Comparison of ENCODE assay signal across 1 cellular context in the genomic region with DNA sequence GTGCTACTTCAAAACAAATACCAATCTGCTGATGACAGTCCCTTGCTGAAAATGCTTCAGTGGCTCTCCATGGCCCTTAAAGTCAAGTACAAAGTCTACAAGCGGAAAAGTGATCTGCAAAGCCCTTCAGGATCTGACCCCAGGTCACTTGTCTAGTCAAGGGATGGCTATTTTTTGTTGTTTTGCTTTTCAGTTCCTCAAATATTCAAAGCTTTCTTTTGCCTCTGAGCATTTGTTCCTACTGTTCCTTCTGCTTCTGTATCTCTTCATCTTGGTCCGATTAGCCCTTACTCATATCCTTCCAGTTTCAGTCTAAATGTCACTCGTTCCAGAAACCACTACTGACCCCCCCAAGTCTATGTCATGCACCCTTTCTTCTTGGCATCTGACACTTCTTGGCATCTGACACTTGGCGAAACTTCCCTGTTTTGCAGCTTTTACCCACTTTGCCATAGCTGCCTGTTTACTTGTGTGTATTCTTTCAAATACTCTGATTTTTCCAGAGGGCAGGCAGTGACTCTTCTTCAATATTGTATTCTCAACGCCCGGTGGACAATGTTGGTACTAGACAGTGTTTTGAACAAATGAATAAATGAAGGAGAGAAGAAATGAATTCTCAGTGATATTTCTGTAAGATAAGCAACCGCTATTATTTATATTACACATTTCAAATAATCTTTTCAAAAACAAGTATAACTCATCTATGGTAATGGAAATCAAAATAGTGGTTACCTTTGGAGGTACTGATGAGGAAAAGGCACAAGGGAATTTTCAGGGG.
A peak's percentile ranks its signal among the peaks of the same experiment; 100 is the strongest.
TF ChIP-seq lines count a peak whose summit lies in the region.

No MANE protein-coding gene starts in this region.

TF ChIP-seq in GM12878, 131 proteins besides CTCF, POLR2A, EP300 and RAD21 (continued from another document and continues in another):
- TF ChIP-seq, protein P1, sequence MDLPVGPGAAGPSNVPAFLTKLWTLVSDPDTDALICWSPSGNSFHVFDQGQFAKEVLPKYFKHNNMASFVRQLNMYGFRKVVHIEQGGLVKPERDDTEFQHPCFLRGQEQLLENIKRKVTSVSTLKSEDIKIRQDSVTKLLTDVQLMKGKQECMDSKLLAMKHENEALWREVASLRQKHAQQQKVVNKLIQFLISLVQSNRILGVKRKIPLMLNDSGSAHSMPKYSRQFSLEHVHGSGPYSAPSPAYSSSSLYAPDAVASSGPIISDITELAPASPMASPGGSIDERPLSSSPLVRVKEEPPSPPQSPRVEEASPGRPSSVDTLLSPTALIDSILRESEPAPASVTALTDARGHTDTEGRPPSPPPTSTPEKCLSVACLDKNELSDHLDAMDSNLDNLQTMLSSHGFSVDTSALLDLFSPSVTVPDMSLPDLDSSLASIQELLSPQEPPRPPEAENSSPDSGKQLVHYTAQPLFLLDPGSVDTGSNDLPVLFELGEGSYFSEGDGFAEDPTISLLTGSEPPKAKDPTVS (IDR thresholded peaks at IDR 0.05; ENCODE audit: low read depth, low read length) = no peak
- TF ChIP-seq, protein P2, sequence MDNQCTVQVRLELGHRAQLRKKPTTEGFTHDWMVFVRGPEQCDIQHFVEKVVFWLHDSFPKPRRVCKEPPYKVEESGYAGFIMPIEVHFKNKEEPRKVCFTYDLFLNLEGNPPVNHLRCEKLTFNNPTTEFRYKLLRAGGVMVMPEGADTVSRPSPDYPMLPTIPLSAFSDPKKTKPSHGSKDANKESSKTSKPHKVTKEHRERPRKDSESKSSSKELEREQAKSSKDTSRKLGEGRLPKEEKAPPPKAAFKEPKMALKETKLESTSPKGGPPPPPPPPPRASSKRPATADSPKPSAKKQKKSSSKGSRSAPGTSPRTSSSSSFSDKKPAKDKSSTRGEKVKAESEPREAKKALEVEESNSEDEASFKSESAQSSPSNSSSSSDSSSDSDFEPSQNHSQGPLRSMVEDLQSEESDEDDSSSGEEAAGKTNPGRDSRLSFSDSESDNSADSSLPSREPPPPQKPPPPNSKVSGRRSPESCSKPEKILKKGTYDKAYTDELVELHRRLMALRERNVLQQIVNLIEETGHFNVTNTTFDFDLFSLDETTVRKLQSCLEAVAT (IDR thresholded peaks at IDR 0.05) = peak; percentile 61; the same call in 1 of the 2 replicates
- TF ChIP-seq RAD51 (IDR thresholded peaks at IDR 0.05) (no peak), ESRRA (IDR thresholded peaks at IDR 0.05; ENCODE audit: low read length) (no peak), CEBPB (IDR thresholded peaks at IDR 0.05; ENCODE audit: borderline replicate concordance in 1 of 2, low read depth in 2 of 2, low read length in 2 of 2) (no peak), BCL11A (IDR thresholded peaks at IDR 0.05; ENCODE audit: low read depth, low read length) (no peak), EED (IDR thresholded peaks at IDR 0.05; ENCODE audit: low read depth) (0 out of 2 replicates have a peak, but pooled peaks have one; percentile 14), TCF7 (IDR thresholded peaks at IDR 0.05; ENCODE audit: borderline replicate concordance) (no peak), TARDBP (IDR thresholded peaks at IDR 0.05; ENCODE audit: borderline replicate concordance) (no peak), IKZF1 (conservative IDR thresholded peaks at IDR 0.05) (peak; percentile 82), LARP7 (IDR thresholded peaks at IDR 0.05) (no peak), MEF2A (IDR thresholded peaks at IDR 0.05; ENCODE audit: insufficient read depth, low read depth, low read length) (no peak), HCFC1 (IDR thresholded peaks at IDR 0.05; ENCODE audit: low read length) (no peak), WRNIP1 (IDR thresholded peaks at IDR 0.05; ENCODE audit: borderline replicate concordance, low read depth, low read length) (no peak), TCF3 (IDR thresholded peaks at IDR 0.05; ENCODE audit: borderline replicate concordance, insufficient read depth, low read depth, low read length) (no peak), NFXL1 (IDR thresholded peaks at IDR 0.05; ENCODE audit: borderline replicate concordance) (no peak), ZNF24 (IDR thresholded peaks at IDR 0.05) (peak; percentile 84), HDAC2 (IDR thresholded peaks at IDR 0.05) (no peak), CREM (IDR thresholded peaks at IDR 0.05; ENCODE audit: low read depth) (0 out of 2 replicates have a peak, but pooled peaks have one; percentile 16), SIX5 (IDR thresholded peaks at IDR 0.05; ENCODE audit: low read depth, low read length, severe bottlenecking) (no peak), POU2F2 (IDR thresholded peaks at IDR 0.05; ENCODE audit: borderline replicate concordance, low read depth, low read length) (no peak), CBX5 (IDR thresholded peaks at IDR 0.05; ENCODE audit: low read depth) (no peak), KDM1A (IDR thresholded peaks at IDR 0.05; ENCODE audit: borderline replicate concordance) (no peak), GATAD2B (conservative IDR thresholded peaks at IDR 0.05; ENCODE audit: low read depth) (no peak), ZNF217 (IDR thresholded peaks at IDR 0.05) (no peak; the same call in 1 of the 2 replicates), SUPT20H (IDR thresholded peaks at IDR 0.05; ENCODE audit: borderline replicate concordance, control insufficient read depth, low read depth, low read length) (no peak), SREBF1 (IDR thresholded peaks at IDR 0.05; ENCODE audit: low read length) (no peak), HDAC6 (IDR thresholded peaks at IDR 0.05; ENCODE audit: unreplicated experiment) (no peak), CREB1 (IDR thresholded peaks at IDR 0.05; ENCODE audit: low read depth) (no peak)
- TF ChIP-seq, protein P3, sequence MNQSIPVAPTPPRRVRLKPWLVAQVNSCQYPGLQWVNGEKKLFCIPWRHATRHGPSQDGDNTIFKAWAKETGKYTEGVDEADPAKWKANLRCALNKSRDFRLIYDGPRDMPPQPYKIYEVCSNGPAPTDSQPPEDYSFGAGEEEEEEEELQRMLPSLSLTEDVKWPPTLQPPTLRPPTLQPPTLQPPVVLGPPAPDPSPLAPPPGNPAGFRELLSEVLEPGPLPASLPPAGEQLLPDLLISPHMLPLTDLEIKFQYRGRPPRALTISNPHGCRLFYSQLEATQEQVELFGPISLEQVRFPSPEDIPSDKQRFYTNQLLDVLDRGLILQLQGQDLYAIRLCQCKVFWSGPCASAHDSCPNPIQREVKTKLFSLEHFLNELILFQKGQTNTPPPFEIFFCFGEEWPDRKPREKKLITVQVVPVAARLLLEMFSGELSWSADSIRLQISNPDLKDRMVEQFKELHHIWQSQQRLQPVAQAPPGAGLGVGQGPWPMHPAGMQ (IDR thresholded peaks at IDR 0.05; ENCODE audit: borderline replicate concordance) = no peak
- TF ChIP-seq, protein P4, sequence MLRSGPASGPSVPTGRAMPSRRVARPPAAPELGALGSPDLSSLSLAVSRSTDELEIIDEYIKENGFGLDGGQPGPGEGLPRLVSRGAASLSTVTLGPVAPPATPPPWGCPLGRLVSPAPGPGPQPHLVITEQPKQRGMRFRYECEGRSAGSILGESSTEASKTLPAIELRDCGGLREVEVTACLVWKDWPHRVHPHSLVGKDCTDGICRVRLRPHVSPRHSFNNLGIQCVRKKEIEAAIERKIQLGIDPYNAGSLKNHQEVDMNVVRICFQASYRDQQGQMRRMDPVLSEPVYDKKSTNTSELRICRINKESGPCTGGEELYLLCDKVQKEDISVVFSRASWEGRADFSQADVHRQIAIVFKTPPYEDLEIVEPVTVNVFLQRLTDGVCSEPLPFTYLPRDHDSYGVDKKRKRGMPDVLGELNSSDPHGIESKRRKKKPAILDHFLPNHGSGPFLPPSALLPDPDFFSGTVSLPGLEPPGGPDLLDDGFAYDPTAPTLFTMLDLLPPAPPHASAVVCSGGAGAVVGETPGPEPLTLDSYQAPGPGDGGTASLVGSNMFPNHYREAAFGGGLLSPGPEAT (IDR thresholded peaks at IDR 0.05; ENCODE audit: low read depth) = peak; percentile 63
- TF ChIP-seq, protein P5, sequence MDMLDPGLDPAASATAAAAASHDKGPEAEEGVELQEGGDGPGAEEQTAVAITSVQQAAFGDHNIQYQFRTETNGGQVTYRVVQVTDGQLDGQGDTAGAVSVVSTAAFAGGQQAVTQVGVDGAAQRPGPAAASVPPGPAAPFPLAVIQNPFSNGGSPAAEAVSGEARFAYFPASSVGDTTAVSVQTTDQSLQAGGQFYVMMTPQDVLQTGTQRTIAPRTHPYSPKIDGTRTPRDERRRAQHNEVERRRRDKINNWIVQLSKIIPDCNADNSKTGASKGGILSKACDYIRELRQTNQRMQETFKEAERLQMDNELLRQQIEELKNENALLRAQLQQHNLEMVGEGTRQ (IDR thresholded peaks at IDR 0.05; ENCODE audit: borderline replicate concordance, low read depth, low read length) = no peak
- TF ChIP-seq, protein P6, sequence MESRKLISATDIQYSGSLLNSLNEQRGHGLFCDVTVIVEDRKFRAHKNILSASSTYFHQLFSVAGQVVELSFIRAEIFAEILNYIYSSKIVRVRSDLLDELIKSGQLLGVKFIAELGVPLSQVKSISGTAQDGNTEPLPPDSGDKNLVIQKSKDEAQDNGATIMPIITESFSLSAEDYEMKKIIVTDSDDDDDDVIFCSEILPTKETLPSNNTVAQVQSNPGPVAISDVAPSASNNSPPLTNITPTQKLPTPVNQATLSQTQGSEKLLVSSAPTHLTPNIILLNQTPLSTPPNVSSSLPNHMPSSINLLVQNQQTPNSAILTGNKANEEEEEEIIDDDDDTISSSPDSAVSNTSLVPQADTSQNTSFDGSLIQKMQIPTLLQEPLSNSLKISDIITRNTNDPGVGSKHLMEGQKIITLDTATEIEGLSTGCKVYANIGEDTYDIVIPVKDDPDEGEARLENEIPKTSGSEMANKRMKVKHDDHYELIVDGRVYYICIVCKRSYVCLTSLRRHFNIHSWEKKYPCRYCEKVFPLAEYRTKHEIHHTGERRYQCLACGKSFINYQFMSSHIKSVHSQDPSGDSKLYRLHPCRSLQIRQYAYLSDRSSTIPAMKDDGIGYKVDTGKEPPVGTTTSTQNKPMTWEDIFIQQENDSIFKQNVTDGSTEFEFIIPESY (IDR thresholded peaks at IDR 0.05) = 0 out of 2 replicates have a peak, but pooled peaks have one; percentile 28
- TF ChIP-seq, protein P7, sequence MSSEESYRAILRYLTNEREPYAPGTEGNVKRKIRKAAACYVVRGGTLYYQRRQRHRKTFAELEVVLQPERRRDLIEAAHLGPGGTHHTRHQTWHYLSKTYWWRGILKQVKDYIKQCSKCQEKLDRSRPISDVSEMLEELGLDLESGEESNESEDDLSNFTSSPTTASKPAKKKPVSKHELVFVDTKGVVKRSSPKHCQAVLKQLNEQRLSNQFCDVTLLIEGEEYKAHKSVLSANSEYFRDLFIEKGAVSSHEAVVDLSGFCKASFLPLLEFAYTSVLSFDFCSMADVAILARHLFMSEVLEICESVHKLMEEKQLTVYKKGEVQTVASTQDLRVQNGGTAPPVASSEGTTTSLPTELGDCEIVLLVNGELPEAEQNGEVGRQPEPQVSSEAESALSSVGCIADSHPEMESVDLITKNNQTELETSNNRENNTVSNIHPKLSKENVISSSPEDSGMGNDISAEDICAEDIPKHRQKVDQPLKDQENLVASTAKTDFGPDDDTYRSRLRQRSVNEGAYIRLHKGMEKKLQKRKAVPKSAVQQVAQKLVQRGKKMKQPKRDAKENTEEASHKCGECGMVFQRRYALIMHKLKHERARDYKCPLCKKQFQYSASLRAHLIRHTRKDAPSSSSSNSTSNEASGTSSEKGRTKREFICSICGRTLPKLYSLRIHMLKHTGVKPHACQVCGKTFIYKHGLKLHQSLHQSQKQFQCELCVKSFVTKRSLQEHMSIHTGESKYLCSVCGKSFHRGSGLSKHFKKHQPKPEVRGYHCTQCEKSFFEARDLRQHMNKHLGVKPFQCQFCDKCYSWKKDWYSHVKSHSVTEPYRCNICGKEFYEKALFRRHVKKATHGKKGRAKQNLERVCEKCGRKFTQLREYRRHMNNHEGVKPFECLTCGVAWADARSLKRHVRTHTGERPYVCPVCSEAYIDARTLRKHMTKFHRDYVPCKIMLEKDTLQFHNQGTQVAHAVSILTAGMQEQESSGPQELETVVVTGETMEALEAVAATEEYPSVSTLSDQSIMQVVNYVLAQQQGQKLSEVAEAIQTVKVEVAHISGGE (CRISPR knock-in tag; IDR thresholded peaks at IDR 0.05) = no peak
- TF ChIP-seq, protein P8, sequence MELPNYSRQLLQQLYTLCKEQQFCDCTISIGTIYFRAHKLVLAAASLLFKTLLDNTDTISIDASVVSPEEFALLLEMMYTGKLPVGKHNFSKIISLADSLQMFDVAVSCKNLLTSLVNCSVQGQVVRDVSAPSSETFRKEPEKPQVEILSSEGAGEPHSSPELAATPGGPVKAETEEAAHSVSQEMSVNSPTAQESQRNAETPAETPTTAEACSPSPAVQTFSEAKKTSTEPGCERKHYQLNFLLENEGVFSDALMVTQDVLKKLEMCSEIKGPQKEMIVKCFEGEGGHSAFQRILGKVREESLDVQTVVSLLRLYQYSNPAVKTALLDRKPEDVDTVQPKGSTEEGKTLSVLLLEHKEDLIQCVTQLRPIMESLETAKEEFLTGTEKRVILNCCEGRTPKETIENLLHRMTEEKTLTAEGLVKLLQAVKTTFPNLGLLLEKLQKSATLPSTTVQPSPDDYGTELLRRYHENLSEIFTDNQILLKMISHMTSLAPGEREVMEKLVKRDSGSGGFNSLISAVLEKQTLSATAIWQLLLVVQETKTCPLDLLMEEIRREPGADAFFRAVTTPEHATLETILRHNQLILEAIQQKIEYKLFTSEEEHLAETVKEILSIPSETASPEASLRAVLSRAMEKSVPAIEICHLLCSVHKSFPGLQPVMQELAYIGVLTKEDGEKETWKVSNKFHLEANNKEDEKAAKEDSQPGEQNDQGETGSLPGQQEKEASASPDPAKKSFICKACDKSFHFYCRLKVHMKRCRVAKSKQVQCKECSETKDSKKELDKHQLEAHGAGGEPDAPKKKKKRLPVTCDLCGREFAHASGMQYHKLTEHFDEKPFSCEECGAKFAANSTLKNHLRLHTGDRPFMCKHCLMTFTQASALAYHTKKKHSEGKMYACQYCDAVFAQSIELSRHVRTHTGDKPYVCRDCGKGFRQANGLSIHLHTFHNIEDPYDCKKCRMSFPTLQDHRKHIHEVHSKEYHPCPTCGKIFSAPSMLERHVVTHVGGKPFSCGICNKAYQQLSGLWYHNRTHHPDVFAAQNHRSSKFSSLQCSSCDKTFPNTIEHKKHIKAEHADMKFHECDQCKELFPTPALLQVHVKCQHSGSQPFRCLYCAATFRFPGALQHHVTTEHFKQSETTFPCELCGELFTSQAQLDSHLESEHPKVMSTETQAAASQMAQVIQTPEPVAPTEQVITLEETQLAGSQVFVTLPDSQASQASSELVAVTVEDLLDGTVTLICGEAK (IDR thresholded peaks at IDR 0.05; ENCODE audit: borderline replicate concordance) = no peak
- TF ChIP-seq, protein P9, sequence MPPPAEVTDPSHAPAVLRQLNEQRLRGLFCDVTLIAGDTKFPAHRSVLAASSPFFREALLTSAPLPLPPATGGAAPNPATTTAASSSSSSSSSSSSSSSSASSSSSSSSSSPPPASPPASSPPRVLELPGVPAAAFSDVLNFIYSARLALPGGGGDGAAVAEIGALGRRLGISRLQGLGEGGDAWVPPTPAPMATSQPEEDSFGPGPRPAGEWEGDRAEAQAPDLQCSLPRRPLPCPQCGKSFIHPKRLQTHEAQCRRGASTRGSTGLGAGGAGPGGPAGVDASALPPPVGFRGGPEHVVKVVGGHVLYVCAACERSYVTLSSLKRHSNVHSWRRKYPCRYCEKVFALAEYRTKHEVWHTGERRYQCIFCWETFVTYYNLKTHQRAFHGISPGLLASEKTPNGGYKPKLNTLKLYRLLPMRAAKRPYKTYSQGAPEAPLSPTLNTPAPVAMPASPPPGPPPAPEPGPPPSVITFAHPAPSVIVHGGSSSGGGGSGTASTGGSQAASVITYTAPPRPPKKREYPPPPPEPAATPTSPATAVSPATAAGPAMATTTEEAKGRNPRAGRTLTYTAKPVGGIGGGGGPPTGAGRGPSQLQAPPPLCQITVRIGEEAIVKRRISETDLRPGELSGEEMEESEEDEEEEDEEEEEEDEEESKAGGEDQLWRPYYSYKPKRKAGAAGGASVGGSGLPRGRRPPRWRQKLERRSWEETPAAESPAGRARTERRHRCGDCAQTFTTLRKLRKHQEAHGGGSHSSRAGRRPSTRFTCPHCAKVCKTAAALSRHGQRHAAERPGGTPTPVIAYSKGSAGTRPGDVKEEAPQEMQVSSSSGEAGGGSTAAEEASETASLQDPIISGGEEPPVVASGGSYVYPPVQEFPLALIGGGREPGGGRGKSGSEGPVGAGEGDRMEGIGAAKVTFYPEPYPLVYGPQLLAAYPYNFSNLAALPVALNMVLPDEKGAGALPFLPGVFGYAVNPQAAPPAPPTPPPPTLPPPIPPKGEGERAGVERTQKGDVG (CRISPR knock-in tag; IDR thresholded peaks at IDR 0.05) = no peak
